In the genomic region with DNA sequence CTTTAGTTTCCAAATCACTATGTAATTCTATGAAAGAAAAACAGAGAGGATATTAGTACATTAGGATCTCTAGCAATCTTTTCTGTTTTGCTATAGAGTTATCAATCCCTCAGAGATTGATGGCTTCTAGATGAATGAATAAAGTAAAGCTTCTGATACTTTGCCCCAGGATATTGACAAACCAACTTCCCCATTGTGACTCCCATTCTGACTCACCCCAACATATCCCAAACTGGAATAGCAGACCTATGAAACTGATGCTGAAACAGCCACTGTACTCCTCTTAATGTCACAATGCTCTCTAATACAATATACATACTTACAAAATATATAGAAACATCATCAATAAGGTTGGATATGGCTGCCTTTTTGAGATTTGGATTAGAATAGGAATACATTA, we compare ENCODE assay signal across 14 cellular contexts.
DNase-seq lines count a peak whose midpoint lies in the region; ATAC-seq and TF ChIP-seq lines count a peak whose summit lies in the region.
"Had no signal": no experiment of that assay in that cellular context is flagged by ENCODE, and none has a peak within 500 bp of the region (broad histone marks: within the 10 kb centered on the region; RNA-seq: fewer than 3 reads in every experiment).

No MANE protein-coding gene starts in this region.

- H3K27ac ChIP-seq in GM23248 (no peak overlapping the region), RWPE2 (ENCODE audit: poor library complexity, severe bottlenecking) (no peak overlapping the region)

- H3K9me2 ChIP-seq in GM23248 (ENCODE audit: insufficient read depth): no peaks in the 10 kb centered on the region

- H3K9ac ChIP-seq in GM23248: no peak overlapping the region

- no peaks in the 10 kb centered on the region for H3K4me1 ChIP-seq in GM23248 (ENCODE audit: insufficient read depth)
- no peaks in the 10 kb centered on the region for H3K4me1 ChIP-seq in RWPE2 (ENCODE audit: insufficient read depth, poor library complexity, severe bottlenecking)

- H3K36me3 ChIP-seq in GM23248 (ENCODE audit: low read depth): no peaks in the 10 kb centered on the region
- no peaks in the 10 kb centered on the region for H3K36me3 ChIP-seq in RWPE2 (ENCODE audit: low read depth)

- in situ Hi-C loops in GM23248 (cut with MboI): no loop called here

- no peak overlapping the region for H2AFZ ChIP-seq in GM23248

- peak; percentile 73 for ATAC-seq in RWPE2 (ENCODE audit: low read depth)
- ATAC-seq: CD8-positive, alpha-beta T cell; Panc1 had no signal

- H3K27me3 ChIP-seq in GM23248 (replicated peaks; ENCODE audit: insufficient read depth) (peaks cover 54% of the 10 kb centered on the region), RWPE2 (ENCODE audit: insufficient read depth, poor library complexity, severe bottlenecking) (no peaks in the 10 kb centered on the region)

- H3F3A ChIP-seq in GM23248 (ENCODE audit: insufficient read depth): no peaks in the 10 kb centered on the region

- H3K4me3 ChIP-seq in GM23248 (no peak overlapping the region), RWPE2 (ENCODE audit: severe bottlenecking) (no peak overlapping the region)

- no peaks in the 10 kb centered on the region for H3K79me2 ChIP-seq in GM23248 (ENCODE audit: insufficient read depth)

- no peak for TF ChIP-seq CTCF in RWPE2 (IDR thresholded peaks at IDR 0.05; ENCODE audit: poor library complexity, severe bottlenecking)

- DNase-seq in GM23248 (peak; percentile 22), M059J (ENCODE audit: low read depth) (peak; percentile 38), RWPE2 (ENCODE audit: low spot score) (no peak), foreskin melanocyte (peak; percentile 13), NCI-H2196 treated with DMSO at 0.1 percent for 48 hours (lab: John Stamatoyannopoulos, UW; ENCODE audit: unreplicated experiment) (no peak), T-helper 1 cell (no peak)
- no peak for DNase-seq in stimulated activated CD4-positive, alpha-beta T cell treated with anti-CD3 and anti-CD28 coated beads, Interleukin-12 subunit alpha, Interleukin-12 subunit beta, amount 100 ng/mL, for 4 hours
- DNase-seq: CD8-positive, alpha-beta T cell; H9; IMR-90; NCI-H1092 treated with DMSO at 0.1 percent for 48 hours; NCI-H1694 treated with DMSO at 0.1 percent for 48 hours; NCI-H748 treated with DMSO at 0.1 percent for 48 hours had no signal

- H4K20me1 ChIP-seq in GM23248 (ENCODE audit: insufficient read depth): no peaks in the 10 kb centered on the region

- H3K9me3 ChIP-seq in GM23248 (ENCODE audit: low read depth) (no peaks in the 10 kb centered on the region), RWPE2 (ENCODE audit: severe bottlenecking) (no peaks in the 10 kb centered on the region)

- H3K4me2 ChIP-seq in GM23248 (ENCODE audit: unreplicated experiment): no peak overlapping the region

Comparison
In these comparisons a context has a peak if more than half of its experiments do, and no peak if none do; other contexts are left out.
1. DNase-seq: peak in GM23248 (single experiment), M059J (single experiment) and foreskin melanocyte (single experiment); none in RWPE2 (single experiment), NCI-H2196 treated with DMSO at 0.1 percent for 48 hours (single experiment), T-helper 1 cell (0 of 5) and stimulated activated CD4-positive, alpha-beta T cell treated with anti-CD3 and anti-CD28 coated beads, Interleukin-12 subunit alpha, Interleukin-12 subunit beta, amount 100 ng/mL, for 4 hours (single experiment).